ENCODE assay signal across 20 cellular contexts in the genomic region with DNA sequence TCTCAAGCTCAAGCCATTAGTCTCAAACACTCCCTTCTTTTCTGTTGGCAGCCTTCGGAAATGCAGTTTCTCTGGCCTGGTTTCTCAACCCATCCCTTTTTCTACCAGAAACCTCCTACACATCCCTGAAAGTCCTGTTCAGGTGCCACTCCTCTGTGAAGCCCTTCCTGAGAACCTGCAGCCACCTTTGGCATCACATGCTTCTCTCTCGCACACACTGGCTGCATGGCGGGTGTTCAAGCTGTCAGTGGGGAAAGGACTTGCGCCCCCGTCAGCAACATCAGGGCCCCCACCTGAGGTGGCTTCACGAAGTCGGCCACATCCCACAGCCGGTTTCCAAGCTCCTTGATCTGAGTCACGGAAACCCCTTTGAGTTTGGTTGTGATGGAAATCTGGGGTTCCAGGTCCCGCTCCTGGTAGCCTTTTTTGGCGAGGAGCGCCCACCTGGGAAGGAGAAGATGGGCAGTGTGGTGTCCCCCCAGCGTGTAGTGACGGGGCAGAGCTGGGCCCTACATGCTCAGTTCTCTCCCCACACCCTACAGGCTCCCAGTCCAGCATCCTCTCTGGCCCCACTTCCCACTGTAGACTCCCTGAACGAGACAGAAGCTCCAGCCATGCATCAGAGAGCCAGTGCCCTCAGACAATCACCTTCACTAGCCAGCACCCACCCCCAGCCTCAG. TPM values are rescaled to one million over a fixed set of nuclear protein-coding genes. Genes with fewer than 3 reads are reported as not detected.
A peak's percentile ranks its signal among the peaks of the same experiment; 100 is the strongest.
DNase-seq lines count a peak whose midpoint lies in the region; ATAC-seq and TF ChIP-seq lines count a peak whose summit lies in the region.
"Had no signal": no experiment of that assay in that cellular context is flagged by ENCODE, and none has a peak within 500 bp of the region (broad histone marks: within the 10 kb centered on the region; RNA-seq: fewer than 3 reads in every experiment).

No MANE protein-coding gene starts in this region.

- H2AFZ ChIP-seq in MM.1S (ENCODE audit: low read length): no peak overlapping the region
- no peak overlapping the region for H2AFZ ChIP-seq in neural progenitor cell (replicated peaks)

- peaks cover 18% of the 10 kb centered on the region for H3K4me1 ChIP-seq in MM.1S (ENCODE audit: low read length)
- peaks cover 8% of the 10 kb centered on the region for H3K4me1 ChIP-seq in neural progenitor cell

- H3K27me3 Mint-ChIP-seq in neural progenitor cell (ENCODE audit: insufficient read depth, low read depth): peaks cover 9% of the 10 kb centered on the region

- ATAC-seq in GM21529 (IDR thresholded peaks at IDR 0.05; ENCODE audit: unreplicated experiment) (no peak), GM21423 (IDR thresholded peaks at IDR 0.05; ENCODE audit: unreplicated experiment) (no peak), GM18907 (IDR thresholded peaks at IDR 0.05; ENCODE audit: unreplicated experiment) (no peak), GM19467 (IDR thresholded peaks at IDR 0.05; ENCODE audit: unreplicated experiment) (no peak)

- H3K4me3 Mint-ChIP-seq in neural progenitor cell: peak overlapping the region; percentile 93

- POLR2A ChIA-PET in AG04450 (lab: Yijun Ruan, JAX): no interaction called here

- TF ChIP-seq CTCF in AG04450 (IDR thresholded peaks at IDR 0.05; ENCODE audit: low read depth, low read length) (no peak), MM.1S (IDR thresholded peaks at IDR 0.05; ENCODE audit: low read length) (no peak), neural progenitor cell (IDR thresholded peaks at IDR 0.05) (no peak)

- no peaks in the 10 kb centered on the region for H3K9me3 Mint-ChIP-seq in neural progenitor cell
- H3K9me3 Mint-ChIP-seq: activated naive CD4-positive, alpha-beta T cell treated with anti-CD3 and anti-CD28 coated beads, Interleukin-2, amount 50 U/mL, for 24 hours had no signal

- H3K9me3 ChIP-seq in AG04450 (ENCODE audit: control insufficient read depth, insufficient read depth, low read length) (no peaks in the 10 kb centered on the region), MM.1S (replicated peaks; ENCODE audit: insufficient read depth, low read length) (no peaks in the 10 kb centered on the region), neural progenitor cell (ENCODE audit: low read depth) (no peaks in the 10 kb centered on the region)
- H3K9me3 ChIP-seq: neutrophil, Peyer's patch had no signal

- H3K4me2 ChIP-seq in MM.1S (ENCODE audit: low read depth, low read length): peak overlapping the region; percentile 97
- no peak overlapping the region for H3K4me2 ChIP-seq in neural progenitor cell

- H3K27me3 ChIP-seq in AG04450 (ENCODE audit: control insufficient read depth, insufficient read depth, low read length): no peaks in the 10 kb centered on the region
- no peaks in the 10 kb centered on the region for H3K27me3 ChIP-seq in MM.1S (replicated peaks; ENCODE audit: insufficient read depth, low read length)
- peaks cover 20% of the 10 kb centered on the region for H3K27me3 ChIP-seq in neural progenitor cell
- H3K27me3 ChIP-seq: cardiac muscle cell, Peyer's patch had no signal

- H3K4me1 Mint-ChIP-seq in neural progenitor cell: peaks cover 37% of the 10 kb centered on the region

- no peaks in the 10 kb centered on the region for H3K9me2 ChIP-seq in MM.1S (replicated peaks; ENCODE audit: insufficient read depth, low read length)

- H3K27ac Mint-ChIP-seq in neural progenitor cell: peak overlapping the region; percentile 99
- H3K27ac Mint-ChIP-seq: activated naive CD4-positive, alpha-beta T cell treated with anti-CD3 and anti-CD28 coated beads, Interleukin-2, amount 50 U/mL, for 24 hours had no signal

- H3K79me2 ChIP-seq in MM.1S (ENCODE audit: low read length) (no peaks in the 10 kb centered on the region), neural progenitor cell (ENCODE audit: low read depth) (no peaks in the 10 kb centered on the region)

- DNase-seq in AG04450 (ENCODE audit: low read depth, low spot score): no peak
- DNase-seq in MM.1S: no peak
- DNase-seq in ecto neural progenitor cell (ENCODE audit: low spot score): peak; percentile 42
- no peak for DNase-seq in neural progenitor cell (ENCODE audit: low spot score)
- DNase-seq: activated CD4-positive, CD25-positive, alpha-beta regulatory T cell; hippocampal formation; NCI-H2029; NCI-H526 treated with DMSO at 0.1 percent for 48 hours; stimulated activated naive CD4-positive, alpha-beta T cell treated with Interleukin-2 at 50 U/mL for 16 hours had no signal

- CTCF ChIA-PET in AG04450 (lab: Charles Lee): interaction anchor here (0.6 to 1.3 kb wide), 2 partner anchors 23 to 633 kb away, joined by 4 read pairs; no protein-coding TSS in a partner anchor

- no peaks in the 10 kb centered on the region for H3K36me3 Mint-ChIP-seq in neural progenitor cell
- H3K36me3 Mint-ChIP-seq: activated naive CD4-positive, alpha-beta T cell treated with anti-CD3 and anti-CD28 coated beads, Interleukin-2, amount 50 U/mL, for 24 hours had no signal

- H4K20me1 ChIP-seq in MM.1S (ENCODE audit: insufficient read depth, low read length) (no peaks in the 10 kb centered on the region), neural progenitor cell (ENCODE audit: low read depth) (no peaks in the 10 kb centered on the region)

- H3K9ac ChIP-seq in MM.1S (ENCODE audit: low read length) (peak overlapping the region; percentile 39; the same call in 1 of the 2 replicates), neural progenitor cell (no peak overlapping the region)

- no peaks in the 10 kb centered on the region for H3K36me3 ChIP-seq in MM.1S (replicated peaks; ENCODE audit: insufficient read depth, low read length)
- no peaks in the 10 kb centered on the region for H3K36me3 ChIP-seq in neural progenitor cell
- H3K36me3 ChIP-seq: cardiac muscle cell, neutrophil, Peyer's patch had no signal

- H3K4me3 ChIP-seq in AG04450 (ENCODE audit: low read depth, low read length) (peak overlapping the region; percentile 17; the same call in 1 of the 2 replicates), MM.1S (ENCODE audit: low read length) (peak overlapping the region; percentile 67; the same call in 1 of the 2 replicates), neural progenitor cell (no peak overlapping the region)
- H3K4me3 ChIP-seq: cardiac muscle cell, skin epidermis had no signal

- no peak overlapping the region for H3K27ac ChIP-seq in AG04450 (ENCODE audit: low read depth, low read length)
- no peak overlapping the region for H3K27ac ChIP-seq in MM.1S (ENCODE audit: low read length)
- H3K27ac ChIP-seq in neural progenitor cell: no peak overlapping the region
- H3K27ac ChIP-seq: HL-60, neutrophil had no signal

- H3F3A ChIP-seq in MM.1S (ENCODE audit: insufficient read depth, low read length) (peaks cover 11% of the 10 kb centered on the region; the same call in 1 of the 2 replicates), neural progenitor cell (ENCODE audit: low read depth) (peaks cover 6% of the 10 kb centered on the region)

RNA-seq across cellular contexts. Expression of gene LRRC74B, which starts 1.8 kb away (rescaled TPM):
- polyA plus RNA-seq in AG04450 (2011; rRNA removed): not detected in 2 replicates
- polyA minus RNA-seq in AG04450 (2011; rRNA and poly(A)+ RNA removed): not detected in 2 replicates
- not detected in 2 replicates for total RNA-seq in neural progenitor cell (ENCODE audit: low replicate concordance)
- total RNA-seq: epithelial cell of proximal tubule, Peyer's patch had no signal
- polyA plus RNA-seq: cardiac muscle cell had no signal

RNA-seq across cellular contexts. Expression of gene SLC7A4, which starts 11.6 kb away (rescaled TPM):
- 0.11 and 0.24 TPM in 2 replicates for polyA plus RNA-seq in AG04450 (2011; rRNA removed)
- 0.30 TPM in 1 of 2 replicates, not detected in the other for polyA minus RNA-seq in AG04450 (2011; rRNA and poly(A)+ RNA removed)
- total RNA-seq in neural progenitor cell (ENCODE audit: low replicate concordance): 0.34 TPM in 1 of 2 replicates, not detected in the other

RNA-seq across cellular contexts. Expression of gene P2RX6, which starts 29.0 kb away (rescaled TPM):
- polyA plus RNA-seq in AG04450 (2011; rRNA removed): 1.7 and 1.9 TPM in 2 replicates
- polyA minus RNA-seq in AG04450 (2011; rRNA and poly(A)+ RNA removed): 1.3 and 2.6 TPM in 2 replicates
- total RNA-seq in neural progenitor cell (ENCODE audit: low replicate concordance): 0.36 and 0.53 TPM in 2 replicates
- total RNA-seq: epithelial cell of proximal tubule had no signal

RNA-seq across cellular contexts. Expression of gene THAP7, which starts 42.1 kb away (rescaled TPM):
- 12.5 and 15.1 TPM in 2 replicates for polyA plus RNA-seq in AG04450 (2011; rRNA removed)
- polyA minus RNA-seq in AG04450 (2011; rRNA and poly(A)+ RNA removed): 9.7 and 12.3 TPM in 2 replicates
- total RNA-seq in neural progenitor cell (ENCODE audit: low replicate concordance): 14.7 and 29.2 TPM in 2 replicates
